ENCODE assay signal across 18 cellular contexts in genomic region chr6:105094133-105094640, GRCh38.
"Had no signal": no experiment of that assay in that cellular context is flagged by ENCODE, and none has a peak within 500 bp of the region (broad histone marks: within the 10 kb centered on the region; RNA-seq: fewer than 3 reads in every experiment).

No MANE protein-coding gene starts in this region.

- H3K4me1 ChIP-seq: prostate gland, right atrium auricular region, vagina had no signal

- DNase-seq: activated CD4-positive, alpha-beta memory T cell treated with anti-CD3 and anti-CD28 coated beads for 36 hours; activated CD4-positive, alpha-beta T cell treated with anti-CD3 and anti-CD28 coated beads for 36 hours; activated naive CD4-positive, alpha-beta T cell treated with Interleukin-2 at 50 U/mL for 16 hours; activated naive CD8-positive, alpha-beta T cell treated with anti-CD3 and anti-CD28 coated beads, Interleukin-2, amount 10 ng/mL, durations not matched to agents 7 days and 5 days; amygdala; dorsolateral prefrontal cortex; gastrocnemius medialis; head of caudate nucleus; kidney; stomach; trophoblast cell had no signal

- H3K36me3 ChIP-seq: prostate gland, vagina had no signal

- H3K27me3 ChIP-seq: cardiac muscle cell, dorsolateral prefrontal cortex, gastrocnemius medialis, right atrium auricular region, stomach, vagina had no signal

- H3K4me3 ChIP-seq: cardiac muscle cell, dorsolateral prefrontal cortex, gastrocnemius medialis, prostate gland, right atrium auricular region, stomach, vagina had no signal

- ATAC-seq: activated CD4-positive, alpha-beta T cell treated with anti-CD3 and anti-CD28 coated beads for 36 hours; activated T-helper 17 cell treated with anti-CD3 and anti-CD28 coated beads, Interleukin-2, amount 50 U/mL, for 72 hours; gastrocnemius medialis; left lobe of liver had no signal

- H3K27ac ChIP-seq: cardiac muscle cell, dorsolateral prefrontal cortex, gastrocnemius medialis, prostate gland, right atrium auricular region, stomach, vagina, VCaP had no signal

- H3K9me3 ChIP-seq: gastrocnemius medialis, prostate gland, right atrium auricular region, stomach, vagina had no signal
